Comparison of ENCODE assay signal across 18 cellular contexts in genomic region chr14:76257111-76257803, GRCh38.
DNase-seq lines count a peak whose midpoint lies in the region; ATAC-seq, FAIRE-seq and TF ChIP-seq lines count a peak whose summit lies in the region.
"Had no signal": no experiment of that assay in that cellular context is flagged by ENCODE, and none has a peak within 500 bp of the region (broad histone marks: within the 10 kb centered on the region; RNA-seq: fewer than 3 reads in every experiment).

No MANE protein-coding gene starts in this region.

- H4K8ac ChIP-seq in mesenchymal stem cell (ENCODE audit: low read length): no peak overlapping the region

- H3K23ac ChIP-seq in mesenchymal stem cell (ENCODE audit: low read length in 2 of 2): no peak overlapping the region

- H2AK5ac ChIP-seq in mesenchymal stem cell (ENCODE audit: low read length, severe bottlenecking): no peak overlapping the region

- DNase-seq in AG04449 (ENCODE audit: low read depth, low spot score) (peak; percentile 10), LHCN-M2 (ENCODE audit: low read depth) (peak; percentile 63), bronchial epithelial cell (ENCODE audit: low read depth) (no peak), mesenchymal stem cell (no peak), HPDE6-E6E7 (ENCODE audit: extremely low spot score) (no peak), AML-193 (lab: John Stamatoyannopoulos, UW) (no peak)
- DNase-seq: activated naive CD8-positive, alpha-beta T cell treated with anti-CD3 and anti-CD28 coated beads, Interleukin-2, amount 10 ng/mL, durations not matched to agents 7 days and 5 days; activated T-cell treated with anti-CD3 and anti-CD28 coated beads, Interleukin-2, amount 50 U/mL, for 72 hours; cerebellar nuclear complex; immature natural killer cell; KBM-7; NCI-H1417 treated with DMSO at 0.1 percent for 48 hours; NCI-H446; sigmoid colon; trophoblast cell had no signal

- H2BK5ac ChIP-seq in mesenchymal stem cell (ENCODE audit: low read depth, low read length, poor library complexity, severe bottlenecking): no peak overlapping the region

- POLR2A ChIA-PET in AG04449 (lab: Yijun Ruan, JAX): no interaction called here

- TF ChIP-seq CTCF in AG04449 (IDR thresholded peaks at IDR 0.05; ENCODE audit: insufficient read depth, low read length, missing control alignments) (no peak), bronchial epithelial cell (IDR thresholded peaks at IDR 0.05; ENCODE audit: insufficient read depth, low read length, severe bottlenecking) (no peak)

- H2BK12ac ChIP-seq in mesenchymal stem cell (ENCODE audit: low read length in 2 of 2): no peak overlapping the region

- no peak overlapping the region for H2BK120ac ChIP-seq in mesenchymal stem cell (ENCODE audit: low read depth, low read length)

- no peaks in the 10 kb centered on the region for H3K4me1 ChIP-seq in mesenchymal stem cell (ENCODE audit: control insufficient read depth, insufficient read depth, low read depth, low read length)
- H3K4me1 ChIP-seq: sigmoid colon had no signal

- H2BK15ac ChIP-seq in mesenchymal stem cell (ENCODE audit: low read depth, poor library complexity, severe bottlenecking): no peak overlapping the region

- H3K4me2 ChIP-seq in mesenchymal stem cell (ENCODE audit: low read length, poor library complexity, severe bottlenecking): no peak overlapping the region

- no peak overlapping the region for H3K4ac ChIP-seq in mesenchymal stem cell (ENCODE audit: low read depth in 1 of 2, low read length in 2 of 2)

- ATAC-seq in GM18498 (IDR thresholded peaks at IDR 0.05; ENCODE audit: unreplicated experiment) (no peak), GM21390 (IDR thresholded peaks at IDR 0.05; ENCODE audit: unreplicated experiment) (no peak)
- ATAC-seq: activated T-cell treated with anti-CD3 and anti-CD28 coated beads, Interleukin-2, amount 50 U/mL, for 72 hours had no signal

- peak; percentile 75 for FAIRE-seq in bronchial epithelial cell (lab: Jason Lieb, UNC)
- FAIRE-seq: D721Med had no signal

- H3K18ac ChIP-seq in mesenchymal stem cell (ENCODE audit: low read depth in 1 of 2, low read length in 2 of 2): no peak overlapping the region

- H3K9me3 ChIP-seq in mesenchymal stem cell (ENCODE audit: control insufficient read depth, low read length): no peaks in the 10 kb centered on the region
- H3K9me3 ChIP-seq: sigmoid colon had no signal

- H3K27me3 ChIP-seq in bronchial epithelial cell (ENCODE audit: control insufficient read depth, insufficient read depth, low read length) (no peaks in the 10 kb centered on the region), mesenchymal stem cell (ENCODE audit: control insufficient read depth in 1 of 2, insufficient read depth in 1 of 2, low read length in 2 of 2) (peaks cover 0 to 10% of the 10 kb centered on the region in 2 experiments)
- H3K27me3 ChIP-seq: sigmoid colon had no signal

- WGBS in mesenchymal stem cell: 81% methylated on average over 9 of the region's 9 CpGs

- H4K91ac ChIP-seq in mesenchymal stem cell (ENCODE audit: low read length): no peak overlapping the region

- H3K36me3 ChIP-seq in bronchial epithelial cell (ENCODE audit: control insufficient read depth, insufficient read depth, low read length): no peaks in the 10 kb centered on the region
- no peaks in the 10 kb centered on the region for H3K36me3 ChIP-seq in mesenchymal stem cell (ENCODE audit: control insufficient read depth in 1 of 2, insufficient read depth in 2 of 2, low read depth in 1 of 2, low read length in 2 of 2)
- H3K36me3 ChIP-seq: sigmoid colon had no signal

- H3K27ac ChIP-seq in mesenchymal stem cell (ENCODE audit: low read length, poor library complexity, severe bottlenecking): no peak overlapping the region
- H3K27ac ChIP-seq: sigmoid colon had no signal

- H3K4me3 ChIP-seq in AG04449 (ENCODE audit: low read depth, low read length) (no peak overlapping the region), bronchial epithelial cell (ENCODE audit: low read depth, low read length) (no peak overlapping the region), mesenchymal stem cell (ENCODE audit: insufficient read depth in 1 of 2, low read depth in 1 of 2, low read length in 2 of 2) (peak overlapping the region in 1 of 2 experiments; percentile 43)
- H3K4me3 ChIP-seq: sigmoid colon had no signal

- H3K9ac ChIP-seq in mesenchymal stem cell (ENCODE audit: low read length): peak overlapping the region; percentile 18

- no peak overlapping the region for H2AFZ ChIP-seq in mesenchymal stem cell (ENCODE audit: low read depth, low read length)

- no peaks in the 10 kb centered on the region for H3K79me1 ChIP-seq in mesenchymal stem cell (replicated peaks; ENCODE audit: low read length, poor library complexity, severe bottlenecking)

- no peak overlapping the region for H3K14ac ChIP-seq in mesenchymal stem cell (ENCODE audit: low read length in 2 of 2)

- CTCF ChIA-PET in AG04449 (lab: Yijun Ruan, JAX): interaction anchor here (1.0 kb wide), 1 partner anchor 10 kb away, joined by 3 read pairs; no protein-coding TSS in a partner anchor

Comparison
In these comparisons a context has a peak if more than half of its experiments do, and no peak if none do; other contexts are left out.
1. DNase-seq: peak in AG04449 (single experiment) and LHCN-M2 (single experiment); none in bronchial epithelial cell (single experiment), mesenchymal stem cell (single experiment), HPDE6-E6E7 (single experiment) and AML-193 (0 of 2).